1 cellular context compared by ENCODE assay signal in genomic region chr11:37747121-37747520, GRCh38.
TF ChIP-seq lines count a peak whose summit lies in the region.

No MANE protein-coding gene starts in this region.

TF ChIP-seq in GM23338, 12 proteins besides CTCF, POLR2A, EP300 and RAD21 (continued from another document):
- TF ChIP-seq, protein P1, sequence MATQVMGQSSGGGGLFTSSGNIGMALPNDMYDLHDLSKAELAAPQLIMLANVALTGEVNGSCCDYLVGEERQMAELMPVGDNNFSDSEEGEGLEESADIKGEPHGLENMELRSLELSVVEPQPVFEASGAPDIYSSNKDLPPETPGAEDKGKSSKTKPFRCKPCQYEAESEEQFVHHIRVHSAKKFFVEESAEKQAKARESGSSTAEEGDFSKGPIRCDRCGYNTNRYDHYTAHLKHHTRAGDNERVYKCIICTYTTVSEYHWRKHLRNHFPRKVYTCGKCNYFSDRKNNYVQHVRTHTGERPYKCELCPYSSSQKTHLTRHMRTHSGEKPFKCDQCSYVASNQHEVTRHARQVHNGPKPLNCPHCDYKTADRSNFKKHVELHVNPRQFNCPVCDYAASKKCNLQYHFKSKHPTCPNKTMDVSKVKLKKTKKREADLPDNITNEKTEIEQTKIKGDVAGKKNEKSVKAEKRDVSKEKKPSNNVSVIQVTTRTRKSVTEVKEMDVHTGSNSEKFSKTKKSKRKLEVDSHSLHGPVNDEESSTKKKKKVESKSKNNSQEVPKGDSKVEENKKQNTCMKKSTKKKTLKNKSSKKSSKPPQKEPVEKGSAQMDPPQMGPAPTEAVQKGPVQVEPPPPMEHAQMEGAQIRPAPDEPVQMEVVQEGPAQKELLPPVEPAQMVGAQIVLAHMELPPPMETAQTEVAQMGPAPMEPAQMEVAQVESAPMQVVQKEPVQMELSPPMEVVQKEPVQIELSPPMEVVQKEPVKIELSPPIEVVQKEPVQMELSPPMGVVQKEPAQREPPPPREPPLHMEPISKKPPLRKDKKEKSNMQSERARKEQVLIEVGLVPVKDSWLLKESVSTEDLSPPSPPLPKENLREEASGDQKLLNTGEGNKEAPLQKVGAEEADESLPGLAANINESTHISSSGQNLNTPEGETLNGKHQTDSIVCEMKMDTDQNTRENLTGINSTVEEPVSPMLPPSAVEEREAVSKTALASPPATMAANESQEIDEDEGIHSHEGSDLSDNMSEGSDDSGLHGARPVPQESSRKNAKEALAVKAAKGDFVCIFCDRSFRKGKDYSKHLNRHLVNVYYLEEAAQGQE (IDR thresholded peaks at IDR 0.05; ENCODE audit: unreplicated experiment) = no peak
- TF ChIP-seq ZNF331 (CRISPR knock-in tag; IDR thresholded peaks at IDR 0.05; ENCODE audit: low read depth) = no peak
- TF ChIP-seq NANOG (IDR thresholded peaks at IDR 0.05; ENCODE audit: borderline replicate concordance) = no peak
- TF ChIP-seq CREB1 (CRISPR knock-in tag; IDR thresholded peaks at IDR 0.05; ENCODE audit: low read depth) = no peak
